Comparison of ENCODE assay signal across 27 cellular contexts in genomic region chrX:75893281-75893680, GRCh38.
DNase-seq lines count a peak whose midpoint lies in the region; ATAC-seq and TF ChIP-seq lines count a peak whose summit lies in the region.
"Had no signal": no experiment of that assay in that cellular context is flagged by ENCODE, and none has a peak within 500 bp of the region (broad histone marks: within the 10 kb centered on the region; RNA-seq: fewer than 3 reads in every experiment).

No MANE protein-coding gene starts in this region.

- peak overlapping the region; percentile 98 for H3K27ac Mint-ChIP-seq in endothelial cell (ENCODE audit: unreplicated experiment)
- H3K27ac Mint-ChIP-seq: B cell; CD14-positive monocyte; CD4-positive, alpha-beta memory T cell; CD4-positive, alpha-beta T cell; CD4-positive, CD25-positive, alpha-beta regulatory T cell; CD8-positive, alpha-beta memory T cell; CD8-positive, alpha-beta T cell had no signal

- no peaks in the 10 kb centered on the region for H3K9me3 Mint-ChIP-seq in endothelial cell (ENCODE audit: unreplicated experiment)
- H3K9me3 Mint-ChIP-seq: CD4-positive, alpha-beta memory T cell; CD4-positive, alpha-beta T cell; CD4-positive, CD25-positive, alpha-beta regulatory T cell; CD8-positive, alpha-beta memory T cell; CD8-positive, alpha-beta T cell had no signal

- peaks cover 20% of the 10 kb centered on the region for H3K4me1 Mint-ChIP-seq in endothelial cell (ENCODE audit: unreplicated experiment)
- H3K4me1 Mint-ChIP-seq: B cell; CD14-positive monocyte; CD4-positive, alpha-beta memory T cell; CD4-positive, CD25-positive, alpha-beta regulatory T cell; CD8-positive, alpha-beta memory T cell had no signal

- ATAC-seq in left lobe of liver (no peak), HG03469 (IDR thresholded peaks at IDR 0.05; ENCODE audit: unreplicated experiment) (no peak)
- ATAC-seq: A549; CD8-positive, alpha-beta T cell had no signal

- in situ Hi-C loops in SK-MEL-5 (cut with HindIII; ENCODE audit: low pct_unique_long_range_greater_than_20kb, low sequenced_read_pairs) = no loop called here

- no peaks in the 10 kb centered on the region for H3K27me3 Mint-ChIP-seq in endothelial cell (ENCODE audit: unreplicated experiment)
- H3K27me3 Mint-ChIP-seq: B cell; CD4-positive, CD25-positive, alpha-beta regulatory T cell had no signal

- TF ChIP-seq CTCF in endothelial cell (IDR thresholded peaks at IDR 0.05; ENCODE audit: unreplicated experiment) = no peak

- no peaks in the 10 kb centered on the region for H3K36me3 Mint-ChIP-seq in endothelial cell (ENCODE audit: low read depth, unreplicated experiment)
- H3K36me3 Mint-ChIP-seq: CD14-positive monocyte; CD4-positive, alpha-beta memory T cell; CD4-positive, CD25-positive, alpha-beta regulatory T cell; CD8-positive, alpha-beta memory T cell; CD8-positive, alpha-beta T cell had no signal

- no peak overlapping the region for H3K4me3 Mint-ChIP-seq in endothelial cell (ENCODE audit: unreplicated experiment)
- H3K4me3 Mint-ChIP-seq: B cell; CD14-positive monocyte; CD4-positive, alpha-beta memory T cell; CD4-positive, alpha-beta T cell; CD4-positive, CD25-positive, alpha-beta regulatory T cell; CD8-positive, alpha-beta memory T cell; CD8-positive, alpha-beta T cell had no signal

- DNase-seq in SK-MEL-5 (ENCODE audit: low read depth, low spot score) = peak; percentile 1
- DNase-seq in endothelial cell (ENCODE audit: low spot score) = peak; percentile 3
- no peak for DNase-seq in left lobe of liver (ENCODE audit: low spot score)
- DNase-seq: 8988T; ACHN; AML-193; BE2C; C1 segment of cervical spinal cord; Caco-2; Calu3; CD4-positive, alpha-beta memory T cell; CD4-positive, alpha-beta T cell; CD4-positive, CD25-positive, alpha-beta regulatory T cell; CD8-positive, alpha-beta memory T cell; CD8-positive, alpha-beta T cell; COR-L47; DMS 273 treated with DMSO at 0.1 percent for 48 hours; DMS153; DMS53; DMS79; DMS79 treated with DMSO at 0.1 percent for 48 hours; DND-41; EL had no signal
